30 cellular contexts compared by ENCODE assay signal in the genomic region with DNA sequence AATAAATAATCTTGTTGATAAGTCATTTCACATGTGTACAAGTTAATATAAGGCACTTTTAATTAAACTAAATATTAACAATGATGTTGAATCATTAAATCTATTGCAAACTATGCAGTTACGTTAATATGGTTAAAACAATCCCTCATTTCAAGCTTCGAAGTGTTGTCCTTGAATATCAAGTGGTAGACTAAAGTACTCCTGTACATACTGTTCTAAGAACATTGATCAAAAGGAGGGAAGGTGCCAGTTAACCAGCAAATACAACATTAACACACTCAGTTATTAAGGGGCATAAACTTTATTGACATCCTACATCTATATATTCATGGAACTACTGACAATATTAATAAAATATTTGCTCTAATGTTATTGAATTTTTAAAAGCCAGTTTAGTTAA.
"Had no signal": no experiment of that assay in that cellular context is flagged by ENCODE, and none has a peak within 500 bp of the region (broad histone marks: within the 10 kb centered on the region; RNA-seq: fewer than 3 reads in every experiment).

No MANE protein-coding gene starts in this region.

- H3K4me3 Mint-ChIP-seq: activated CD4-positive, alpha-beta memory T cell treated with anti-CD3 and anti-CD28 coated beads for 36 hours; activated CD4-positive, alpha-beta T cell treated with anti-CD3 and anti-CD28 coated beads for 36 hours; activated CD4-positive, alpha-beta T cell treated with anti-CD3 and anti-CD28 coated beads, Interleukin-2, amount 10 ng/mL, durations not matched to agents 24 days and 14 days; activated naive CD4-positive, alpha-beta T cell treated with anti-CD3 and anti-CD28 coated beads for 36 hours; activated naive CD4-positive, alpha-beta T cell treated with anti-CD3 and anti-CD28 coated beads, Interleukin-2, amount 50 U/mL, for 24 hours; activated naive CD8-positive, alpha-beta T cell treated with anti-CD3 and anti-CD28 coated beads for 36 hours; activated naive CD8-positive, alpha-beta T cell treated with anti-CD3 and anti-CD28 coated beads, Interleukin-2, amount 50 U/mL, for 24 hours; activated T-cell treated with anti-CD3 and anti-CD28 coated beads, Interleukin-2, amount 50 U/mL, for 24 hours; activated T-cell treated with anti-CD3 and anti-CD28 coated beads, Interleukin-2, amount 50 U/mL, for 72 hours; brain; dendritic cell treated with granulocyte-macrophage colony-stimulating factor and Interleukin-4, amounts not matched to agents 40 ng/mL and 50 ng/mL, for 4 days; endodermal cell had no signal

- H3K27me3 ChIP-seq: adrenal gland, breast epithelium, cardiac muscle cell had no signal

- H3K27me3 Mint-ChIP-seq: activated CD4-positive, alpha-beta T cell treated with anti-CD3 and anti-CD28 coated beads, Interleukin-2, amount 10 ng/mL, durations not matched to agents 24 days and 14 days; brain; dendritic cell treated with granulocyte-macrophage colony-stimulating factor and Interleukin-4, amounts not matched to agents 40 ng/mL and 50 ng/mL, for 4 days had no signal

- H3K4me3 ChIP-seq: adrenal gland, breast epithelium, cardiac muscle cell, coronary artery, dorsolateral prefrontal cortex had no signal

- H3K36me3 Mint-ChIP-seq: activated CD4-positive, alpha-beta memory T cell treated with anti-CD3 and anti-CD28 coated beads for 36 hours; activated naive CD4-positive, alpha-beta T cell treated with anti-CD3 and anti-CD28 coated beads, Interleukin-2, amount 50 U/mL, for 24 hours had no signal

- ATAC-seq: activated CD4-positive, alpha-beta T cell treated with anti-CD3 and anti-CD28 coated beads for 36 hours; activated naive CD8-positive, alpha-beta T cell treated with anti-CD3 and anti-CD28 coated beads, Interleukin-2, amount 50 U/mL, for 24 hours; activated T-cell treated with anti-CD3 and anti-CD28 coated beads, Interleukin-2, amount 50 U/mL, for 72 hours; esophagus mucosa had no signal

- H3K27ac Mint-ChIP-seq: activated CD4-positive, alpha-beta memory T cell treated with anti-CD3 and anti-CD28 coated beads for 36 hours; activated CD4-positive, alpha-beta T cell treated with anti-CD3 and anti-CD28 coated beads for 36 hours; activated CD4-positive, alpha-beta T cell treated with anti-CD3 and anti-CD28 coated beads, Interleukin-2, amount 10 ng/mL, durations not matched to agents 24 days and 14 days; activated naive CD4-positive, alpha-beta T cell treated with anti-CD3 and anti-CD28 coated beads for 36 hours; activated naive CD4-positive, alpha-beta T cell treated with anti-CD3 and anti-CD28 coated beads, Interleukin-2, amount 50 U/mL, for 24 hours; activated naive CD8-positive, alpha-beta T cell treated with anti-CD3 and anti-CD28 coated beads for 36 hours; activated naive CD8-positive, alpha-beta T cell treated with anti-CD3 and anti-CD28 coated beads, Interleukin-2, amount 50 U/mL, for 24 hours; activated T-cell treated with anti-CD3 and anti-CD28 coated beads, Interleukin-2, amount 50 U/mL, for 24 hours; activated T-cell treated with anti-CD3 and anti-CD28 coated beads, Interleukin-2, amount 50 U/mL, for 72 hours; dendritic cell treated with granulocyte-macrophage colony-stimulating factor and Interleukin-4, amounts not matched to agents 40 ng/mL and 50 ng/mL, for 4 days; endodermal cell had no signal

- H3K9me3 ChIP-seq: adrenal gland, breast epithelium had no signal

- H3K9me3 Mint-ChIP-seq: activated CD4-positive, alpha-beta memory T cell treated with anti-CD3 and anti-CD28 coated beads for 36 hours; activated CD4-positive, alpha-beta T cell treated with anti-CD3 and anti-CD28 coated beads, Interleukin-2, amount 10 ng/mL, durations not matched to agents 24 days and 14 days; activated naive CD4-positive, alpha-beta T cell treated with anti-CD3 and anti-CD28 coated beads for 36 hours; activated naive CD4-positive, alpha-beta T cell treated with anti-CD3 and anti-CD28 coated beads, Interleukin-2, amount 50 U/mL, for 24 hours; activated naive CD8-positive, alpha-beta T cell treated with anti-CD3 and anti-CD28 coated beads for 36 hours; activated naive CD8-positive, alpha-beta T cell treated with anti-CD3 and anti-CD28 coated beads, Interleukin-2, amount 50 U/mL, for 24 hours; activated T-cell treated with anti-CD3 and anti-CD28 coated beads, Interleukin-2, amount 50 U/mL, for 24 hours; brain; dendritic cell treated with granulocyte-macrophage colony-stimulating factor and Interleukin-4, amounts not matched to agents 40 ng/mL and 50 ng/mL, for 4 days; endodermal cell had no signal

- H3K36me3 ChIP-seq: adrenal gland, breast epithelium, cardiac muscle cell had no signal

- DNase-seq: activated CD4-positive, alpha-beta memory T cell treated with anti-CD3 and anti-CD28 coated beads for 36 hours; activated CD4-positive, alpha-beta T cell treated with anti-CD3 and anti-CD28 coated beads for 36 hours; activated CD4-positive, alpha-beta T cell treated with anti-CD3 and anti-CD28 coated beads, Interleukin-2, amount 10 ng/mL, durations not matched to agents 24 days and 14 days; activated CD4-positive, CD25-positive, alpha-beta regulatory T cell; activated CD4-positive, CD25-positive, alpha-beta regulatory T cell treated with anti-CD3 and anti-CD28 coated beads, Interleukin-2, amount 50 U/mL, for 72 hours; activated CD8-positive, alpha-beta memory T cell treated with anti-CD3 and anti-CD28 coated beads, Interleukin-2, amount 50 U/mL, for 48 hours; activated gamma-delta T cell treated with Interleukin-2 at 50 U/mL for 16 hours; activated naive CD4-positive, alpha-beta T cell treated with anti-CD3 and anti-CD28 coated beads for 36 hours; activated naive CD8-positive, alpha-beta T cell treated with anti-CD3 and anti-CD28 coated beads for 36 hours; activated naive CD8-positive, alpha-beta T cell treated with anti-CD3 and anti-CD28 coated beads, Interleukin-2, amount 50 U/mL, for 24 hours; activated T-cell treated with anti-CD3 and anti-CD28 coated beads for 4 hours; activated T-cell treated with anti-CD3 and anti-CD28 coated beads, Interleukin-2, amount 50 U/mL, for 24 hours; activated T-cell treated with anti-CD3 and anti-CD28 coated beads, Interleukin-2, amount 50 U/mL, for 72 hours; adrenal gland; amygdala; aorta; central memory CD4-positive, alpha-beta T cell; cerebellar nuclear complex; dorsolateral prefrontal cortex; effector memory CD4-positive, alpha-beta T cell; endodermal cell; foreskin fibroblast; T-helper 2 cell had no signal

- H3K27ac ChIP-seq: adrenal gland, breast epithelium, cardiac muscle cell, coronary artery, dorsolateral prefrontal cortex had no signal

- H3K4me1 Mint-ChIP-seq: activated naive CD4-positive, alpha-beta T cell treated with anti-CD3 and anti-CD28 coated beads, Interleukin-2, amount 50 U/mL, for 24 hours had no signal

- H3K4me1 ChIP-seq: adrenal gland, breast epithelium had no signal
